Comparison of ENCODE assay signal across 20 cellular contexts in the genomic region with DNA sequence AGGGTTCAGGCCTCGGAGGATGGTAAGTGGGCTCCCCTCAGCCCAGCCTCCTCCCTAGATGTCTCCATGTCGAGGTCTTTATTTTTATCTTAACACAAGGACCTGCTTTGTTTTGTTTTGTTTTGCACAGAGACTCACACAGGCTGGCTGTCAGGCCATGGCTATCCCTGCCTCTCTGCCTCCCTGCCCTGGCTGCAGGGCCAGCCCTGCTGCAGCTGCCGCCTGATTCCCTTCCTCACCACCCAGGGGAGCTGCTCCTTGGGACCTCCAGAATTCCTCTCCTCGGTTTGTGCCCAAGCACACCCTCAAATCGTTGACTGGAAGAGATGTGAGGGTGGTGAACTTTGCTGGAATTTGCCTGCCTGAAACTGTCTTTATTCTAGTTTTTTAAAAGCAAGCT. TPM values are rescaled to one million over a fixed set of nuclear protein-coding genes. Genes with fewer than 3 reads are reported as not detected.
DNase-seq lines count a peak whose midpoint lies in the region; ATAC-seq, FAIRE-seq and TF ChIP-seq lines count a peak whose summit lies in the region.
"Had no signal": no experiment of that assay in that cellular context is flagged by ENCODE, and none has a peak within 500 bp of the region (broad histone marks: within the 10 kb centered on the region; RNA-seq: fewer than 3 reads in every experiment).

No MANE protein-coding gene starts in this region.

- dilution Hi-C loops in keratinocyte (cut with MboI; ENCODE audit: extremely low pct_ligation_motif_present, low sequenced_read_pairs), result no loop called here

- no peak overlapping the region for H3K27ac ChIP-seq in right cardiac atrium (ENCODE audit: low read length)
- no peak overlapping the region for H3K27ac ChIP-seq in keratinocyte (ENCODE audit: control insufficient read depth, insufficient read depth, low read length)
- H3K27ac ChIP-seq in osteoblast (ENCODE audit: low read depth, low read length), result no peak overlapping the region
- H3K27ac ChIP-seq: heart left ventricle, lower lobe of right lung, skin epidermis had no signal

- H3K79me2 ChIP-seq in keratinocyte (ENCODE audit: control insufficient read depth, insufficient read depth, low read length) (no peaks in the 10 kb centered on the region), osteoblast (ENCODE audit: insufficient read depth, low read length) (no peaks in the 10 kb centered on the region)

- H3K27me3 Mint-ChIP-seq in stimulated activated naive CD8-positive, alpha-beta T cell treated with anti-CD3 and anti-CD28 coated beads, Interleukin-15, amount 100 ng/mL, for 72 hours, result no peaks in the 10 kb centered on the region

- DNase-seq in right cardiac atrium (peak in 2 of 3 donors; percentile 18 to 37), left cardiac atrium (no peak), keratinocyte (ENCODE audit: low read depth, low spot score) (no peak), osteoblast (ENCODE audit: insufficient read length, low spot score, missing footprints) (peak; percentile 76), NCI-H524 (lab: John Stamatoyannopoulos, UW) (no peak)
- DNase-seq in stimulated activated naive CD8-positive, alpha-beta T cell treated with anti-CD3 and anti-CD28 coated beads, Interleukin-15, amount 100 ng/mL, for 72 hours, result no peak
- DNase-seq in stimulated activated CD4-positive, alpha-beta T cell treated with anti-CD3 and anti-CD28 coated beads, Interleukin-12 subunit alpha, Interleukin-12 subunit beta, amount 100 ng/mL, for 4 hours, result no peak
- DNase-seq: activated CD4-positive, alpha-beta T cell treated with anti-CD3 and anti-CD28 coated beads for 4 hours; activated naive CD8-positive, alpha-beta T cell treated with anti-CD3 and anti-CD28 coated beads, Interleukin-2, amount 10 ng/mL, durations not matched to agents 7 days and 5 days; BE2C; HCEC 1CT; lower lobe of right lung; NCI-H1092; NCI-H2081 treated with DMSO at 0.1 percent for 48 hours; NCI-H510A; stimulated activated naive CD8-positive, alpha-beta T cell treated with anti-CD3 and anti-CD28 coated beads, Interleukin-15, Interleukin-2, amounts not matched to agents 100 U/mL and 50 U/mL, for 24 hours had no signal

- no peaks in the 10 kb centered on the region for H4K20me1 ChIP-seq in keratinocyte (ENCODE audit: control insufficient read depth, extremely low read depth, insufficient read depth, low read length)
- no peaks in the 10 kb centered on the region for H4K20me1 ChIP-seq in osteoblast (ENCODE audit: insufficient read depth, low read length)

- H3K27ac Mint-ChIP-seq in stimulated activated naive CD8-positive, alpha-beta T cell treated with anti-CD3 and anti-CD28 coated beads, Interleukin-15, amount 100 ng/mL, for 72 hours, result no peak overlapping the region
- H3K27ac Mint-ChIP-seq: activated naive CD8-positive, alpha-beta T cell treated with anti-CD3 and anti-CD28 coated beads, Interleukin-2, amount 10 ng/mL, durations not matched to agents 7 days and 5 days had no signal

- H3K36me3 ChIP-seq in keratinocyte (ENCODE audit: control insufficient read depth in 2 of 2, extremely low read depth in 1 of 2, insufficient read depth in 2 of 2, low read length in 2 of 2), result no peaks in the 10 kb centered on the region
- no peaks in the 10 kb centered on the region for H3K36me3 ChIP-seq in osteoblast (ENCODE audit: insufficient read depth, low read length)
- H3K36me3 ChIP-seq: BE2C, heart left ventricle, lower lobe of right lung had no signal

- no peak for FAIRE-seq in keratinocyte (lab: Jason Lieb, UNC)
- FAIRE-seq: TTC549 had no signal

- H3K9ac ChIP-seq in keratinocyte (ENCODE audit: control insufficient read depth, extremely low read depth, insufficient read depth, low read length), result peak overlapping the region; percentile 15

- H3K4me2 ChIP-seq in keratinocyte (ENCODE audit: control insufficient read depth, extremely low read depth, insufficient read depth, low read depth, low read length), result peak overlapping the region; percentile 22
- no peak overlapping the region for H3K4me2 ChIP-seq in osteoblast (ENCODE audit: insufficient read depth, low read length)

- no peaks in the 10 kb centered on the region for H3K9me1 ChIP-seq in keratinocyte (ENCODE audit: control insufficient read depth, extremely low read depth, insufficient read depth, low read length)

- no peaks in the 10 kb centered on the region for H3K4me1 ChIP-seq in right cardiac atrium (ENCODE audit: control insufficient read depth, insufficient read depth, low read length)
- H3K4me1 ChIP-seq in keratinocyte (ENCODE audit: control insufficient read depth, extremely low read depth, insufficient read depth, low read length), result peaks cover 16% of the 10 kb centered on the region
- H3K4me1 ChIP-seq in osteoblast (ENCODE audit: insufficient read depth, low read length), result no peaks in the 10 kb centered on the region
- H3K4me1 ChIP-seq: BE2C, heart left ventricle, lower lobe of right lung had no signal

- peak overlapping the region; percentile 43 for H2AFZ ChIP-seq in keratinocyte (ENCODE audit: control insufficient read depth, low read length)
- H2AFZ ChIP-seq in osteoblast (ENCODE audit: low read length), result no peak overlapping the region

- intact Hi-C loops in right cardiac atrium (cut with DNase I) (no loop called here), left cardiac atrium (cut with DNase I) (no loop called here)

- no peak overlapping the region for H3K4me3 Mint-ChIP-seq in stimulated activated naive CD8-positive, alpha-beta T cell treated with anti-CD3 and anti-CD28 coated beads, Interleukin-15, amount 100 ng/mL, for 72 hours
- H3K4me3 Mint-ChIP-seq: activated naive CD8-positive, alpha-beta T cell treated with anti-CD3 and anti-CD28 coated beads, Interleukin-2, amount 10 ng/mL, durations not matched to agents 7 days and 5 days had no signal

- H3K9me3 ChIP-seq in right cardiac atrium (ENCODE audit: control insufficient read depth, low read length) (no peaks in the 10 kb centered on the region), keratinocyte (ENCODE audit: control insufficient read depth, low read depth, low read length) (no peaks in the 10 kb centered on the region), osteoblast (ENCODE audit: low read depth, low read length) (no peaks in the 10 kb centered on the region)
- H3K9me3 ChIP-seq: BE2C, heart left ventricle, lower lobe of right lung had no signal

- ATAC-seq in right cardiac atrium (no peak), left cardiac atrium (no peak), HG03457 (IDR thresholded peaks at IDR 0.05; ENCODE audit: unreplicated experiment) (no peak)
- no peak for ATAC-seq in stimulated activated naive CD8-positive, alpha-beta T cell treated with anti-CD3 and anti-CD28 coated beads, Interleukin-15, amount 100 ng/mL, for 72 hours
- ATAC-seq: heart left ventricle; lower lobe of right lung; stimulated activated naive CD8-positive, alpha-beta T cell treated with anti-CD3 and anti-CD28 coated beads, Interleukin-15, Interleukin-2, amounts not matched to agents 100 U/mL and 50 U/mL, for 24 hours had no signal

- H3K27me3 ChIP-seq in right cardiac atrium (ENCODE audit: control insufficient read depth, insufficient read depth) (no peaks in the 10 kb centered on the region), keratinocyte (ENCODE audit: control insufficient read depth, extremely low read depth, insufficient read depth, low read length) (no peaks in the 10 kb centered on the region), osteoblast (ENCODE audit: insufficient read depth, low read length) (peaks cover 5% of the 10 kb centered on the region)
- H3K27me3 ChIP-seq: BE2C, heart left ventricle had no signal

- H3K4me1 Mint-ChIP-seq in stimulated activated naive CD8-positive, alpha-beta T cell treated with anti-CD3 and anti-CD28 coated beads, Interleukin-15, amount 100 ng/mL, for 72 hours, result no peaks in the 10 kb centered on the region

- H3K4me3 ChIP-seq in right cardiac atrium (ENCODE audit: low read length) (no peak overlapping the region), keratinocyte (ENCODE audit: control insufficient read depth in 2 of 3, extremely low read depth in 1 of 3, insufficient read depth in 2 of 3, low read depth in 1 of 3, low read length in 3 of 3) (no peak overlapping the region), osteoblast (ENCODE audit: insufficient read depth, low read length) (no peak overlapping the region)
- H3K4me3 ChIP-seq: heart left ventricle, lower lobe of right lung, skin epidermis had no signal

- 39% methylated on average over 5 of the region's 5 CpGs for WGBS in right cardiac atrium

- TF ChIP-seq CTCF in keratinocyte (optimal IDR thresholded peaks at IDR 0.05 in 1 of 3, IDR thresholded peaks at IDR 0.05 in 1 of 3, conservative IDR thresholded peaks at IDR 0.05 in 1 of 3; ENCODE audit: extremely low read depth in 1 of 3, insufficient read depth in 2 of 3, low read length in 3 of 3) (no peak), osteoblast (IDR thresholded peaks at IDR 0.05; ENCODE audit: extremely low read depth, low read depth, low read length) (no peak)

- H3K9me3 Mint-ChIP-seq in stimulated activated naive CD8-positive, alpha-beta T cell treated with anti-CD3 and anti-CD28 coated beads, Interleukin-15, amount 100 ng/mL, for 72 hours, result no peaks in the 10 kb centered on the region
- H3K9me3 Mint-ChIP-seq: activated naive CD8-positive, alpha-beta T cell treated with anti-CD3 and anti-CD28 coated beads, Interleukin-2, amount 10 ng/mL, durations not matched to agents 7 days and 5 days had no signal

RNA-seq across cellular contexts. Expression of a gene that starts 37.2 kb away (rescaled TPM):
- total RNA-seq in right cardiac atrium (1 to 10 TPM in 2 of 4 donors, under 1 TPM in 2; 0.60 to 1.8 (median 1.2) TPM), left cardiac atrium (1 to 10 TPM in 1 of 2 donors, under 1 TPM in 1; 0.80 to 1.1 TPM), osteoblast (0.36 and 0.88 TPM in 2 replicates)
- polyA plus RNA-seq in right cardiac atrium (0.63 TPM), keratinocyte (1.7 to 2.5 TPM (median 2.3 TPM) in 3 replicates)
- polyA plus RNA-seq in keratinocyte (2011; ENCODE audit: low read depth), result 0.75 TPM
- polyA plus RNA-seq in keratinocyte (2011; cell fraction: cytosol; rRNA removed), result 1.7 and 2.3 TPM in 2 replicates
- 6.2 and 6.4 TPM in 2 replicates for polyA plus RNA-seq in keratinocyte (2011; cell fraction: nucleus; rRNA removed)
- 2.1 and 2.4 TPM in 2 replicates for polyA plus RNA-seq in keratinocyte (2012; ENCODE audit: low replicate concordance)
- 3.9 to 6.0 TPM (median 4.9 TPM) in 3 replicates for polyA minus RNA-seq in keratinocyte
- 4.4 TPM for polyA minus RNA-seq in keratinocyte (2011; cell fraction: cytosol; rRNA and poly(A)+ RNA removed)
- polyA minus RNA-seq in keratinocyte (2011; cell fraction: nucleus; rRNA and poly(A)+ RNA removed), result 4.8 and 5.7 TPM in 2 replicates

Comparison
In these comparisons a context has a peak if more than half of its experiments do, and no peak if none do; other contexts are left out.
1. DNase-seq: peak in right cardiac atrium (2 of 3) and osteoblast (single experiment); none in left cardiac atrium (single experiment), keratinocyte (single experiment), stimulated activated naive CD8-positive, alpha-beta T cell treated with anti-CD3 and anti-CD28 coated beads, Interleukin-15, amount 100 ng/mL, for 72 hours (0 of 2), stimulated activated CD4-positive, alpha-beta T cell treated with anti-CD3 and anti-CD28 coated beads, Interleukin-12 subunit alpha, Interleukin-12 subunit beta, amount 100 ng/mL, for 4 hours (single experiment) and NCI-H524 (0 of 2).